16 cellular contexts compared by ENCODE assay signal in genomic region chr6:156309017-156309416, GRCh38.
DNase-seq lines count a peak whose midpoint lies in the region; ATAC-seq lines count a peak whose summit lies in the region.
"Had no signal": no experiment of that assay in that cellular context is flagged by ENCODE, and none has a peak within 500 bp of the region (broad histone marks: within the 10 kb centered on the region; RNA-seq: fewer than 3 reads in every experiment).

No MANE protein-coding gene starts in this region.

- no peak overlapping the region for H3K27ac Mint-ChIP-seq in activated CD4-positive, alpha-beta T cell treated with anti-CD3 and anti-CD28 coated beads for 36 hours
- no peak overlapping the region for H3K27ac Mint-ChIP-seq in activated T-cell treated with anti-CD3 and anti-CD28 coated beads, Interleukin-2, amount 50 U/mL, for 72 hours
- H3K27ac Mint-ChIP-seq: CD14-positive monocyte; CD8-positive, alpha-beta T cell; HFFc6 had no signal

- H3K36me3 Mint-ChIP-seq in activated CD4-positive, alpha-beta T cell treated with anti-CD3 and anti-CD28 coated beads for 36 hours (ENCODE audit: low read depth): no peaks in the 10 kb centered on the region
- H3K36me3 Mint-ChIP-seq in activated T-cell treated with anti-CD3 and anti-CD28 coated beads, Interleukin-2, amount 50 U/mL, for 72 hours (ENCODE audit: insufficient read depth in 2 of 2): no peaks in the 10 kb centered on the region
- H3K36me3 Mint-ChIP-seq: CD14-positive monocyte; CD8-positive, alpha-beta T cell had no signal

- POLR2A ChIA-PET in activated CD4-positive, alpha-beta T cell treated with anti-CD3 and anti-CD28 coated beads for 36 hours (lab: Charles Lee): no interaction called here

- peak; percentile 70 for ATAC-seq in activated CD4-positive, alpha-beta T cell treated with anti-CD3 and anti-CD28 coated beads for 36 hours
- peak; percentile 44 to 64 for ATAC-seq in activated T-cell treated with anti-CD3 and anti-CD28 coated beads, Interleukin-2, amount 50 U/mL, for 72 hours (replicated peaks in 1 of 2)
- ATAC-seq: CD8-positive, alpha-beta T cell; HepG2 had no signal

- intact Hi-C loops in activated CD4-positive, alpha-beta T cell treated with anti-CD3 and anti-CD28 coated beads for 36 hours (cut with DNase I, micrococcal nuclease): no loop called here

- CTCF ChIA-PET in activated CD4-positive, alpha-beta T cell treated with anti-CD3 and anti-CD28 coated beads for 36 hours (lab: Charles Lee): no interaction called here

- no peaks in the 10 kb centered on the region for H3K27me3 Mint-ChIP-seq in activated CD4-positive, alpha-beta T cell treated with anti-CD3 and anti-CD28 coated beads for 36 hours
- no peaks in the 10 kb centered on the region for H3K27me3 Mint-ChIP-seq in activated T-cell treated with anti-CD3 and anti-CD28 coated beads, Interleukin-2, amount 50 U/mL, for 72 hours (ENCODE audit: low read depth)

- peak; percentile 26 for DNase-seq in activated CD4-positive, alpha-beta T cell treated with anti-CD3 and anti-CD28 coated beads for 36 hours
- DNase-seq in activated CD4-positive, alpha-beta T cell treated with anti-CD3 and anti-CD28 coated beads, Interleukin-2, amount 50 U/mL, for 4 hours: no peak
- DNase-seq in activated T-cell treated with anti-CD3 and anti-CD28 coated beads, Interleukin-2, amount 50 U/mL, for 72 hours: peak in 1 of 2 donors; percentile 2
- no peak for DNase-seq in activated T-cell treated with anti-CD3 and anti-CD28 coated beads for 4 hours
- peak; percentile 13 for DNase-seq in HT1080 (ENCODE audit: low read depth)
- peak; percentile 26 for DNase-seq in stimulated activated CD8-positive, alpha-beta memory T cell treated with anti-CD3 and anti-CD28 coated beads, Interleukin-4, amount 100 ng/mL, for 48 hours
- no peak for DNase-seq in NCI-H1930 (lab: John Stamatoyannopoulos, UW)
- DNase-seq: CD8-positive, alpha-beta T cell; COR-L47; DMS153; DMS79 treated with DMSO at 0.1 percent for 48 hours; EL; HCEC 1CT; HFFc6 had no signal

- H3K4me3 Mint-ChIP-seq in activated CD4-positive, alpha-beta T cell treated with anti-CD3 and anti-CD28 coated beads for 36 hours: no peak overlapping the region
- H3K4me3 Mint-ChIP-seq in activated T-cell treated with anti-CD3 and anti-CD28 coated beads, Interleukin-2, amount 50 U/mL, for 72 hours: no peak overlapping the region
- H3K4me3 Mint-ChIP-seq: CD14-positive monocyte; CD8-positive, alpha-beta T cell; HFFc6 had no signal

- no peaks in the 10 kb centered on the region for H3K9me3 Mint-ChIP-seq in activated CD4-positive, alpha-beta T cell treated with anti-CD3 and anti-CD28 coated beads for 36 hours (ENCODE audit: low read depth)
- H3K9me3 Mint-ChIP-seq in activated T-cell treated with anti-CD3 and anti-CD28 coated beads, Interleukin-2, amount 50 U/mL, for 72 hours: peaks cover 2% of the 10 kb centered on the region in 2 donors
- H3K9me3 Mint-ChIP-seq: CD8-positive, alpha-beta T cell had no signal

- H3K4me1 Mint-ChIP-seq in activated CD4-positive, alpha-beta T cell treated with anti-CD3 and anti-CD28 coated beads for 36 hours: no peaks in the 10 kb centered on the region
- peaks cover 12% of the 10 kb centered on the region for H3K4me1 Mint-ChIP-seq in activated T-cell treated with anti-CD3 and anti-CD28 coated beads, Interleukin-2, amount 50 U/mL, for 72 hours (ENCODE audit: low read depth)
- H3K4me1 Mint-ChIP-seq: CD14-positive monocyte had no signal

Comparison
In these comparisons a context has a peak if more than half of its experiments do, and no peak if none do; other contexts are left out.
1. DNase-seq: peak in activated CD4-positive, alpha-beta T cell treated with anti-CD3 and anti-CD28 coated beads for 36 hours (single experiment), HT1080 (single experiment) and stimulated activated CD8-positive, alpha-beta memory T cell treated with anti-CD3 and anti-CD28 coated beads, Interleukin-4, amount 100 ng/mL, for 48 hours (single experiment); none in activated CD4-positive, alpha-beta T cell treated with anti-CD3 and anti-CD28 coated beads, Interleukin-2, amount 50 U/mL, for 4 hours (0 of 2), activated T-cell treated with anti-CD3 and anti-CD28 coated beads for 4 hours (single experiment) and NCI-H1930 (0 of 2).